In the genomic region with DNA sequence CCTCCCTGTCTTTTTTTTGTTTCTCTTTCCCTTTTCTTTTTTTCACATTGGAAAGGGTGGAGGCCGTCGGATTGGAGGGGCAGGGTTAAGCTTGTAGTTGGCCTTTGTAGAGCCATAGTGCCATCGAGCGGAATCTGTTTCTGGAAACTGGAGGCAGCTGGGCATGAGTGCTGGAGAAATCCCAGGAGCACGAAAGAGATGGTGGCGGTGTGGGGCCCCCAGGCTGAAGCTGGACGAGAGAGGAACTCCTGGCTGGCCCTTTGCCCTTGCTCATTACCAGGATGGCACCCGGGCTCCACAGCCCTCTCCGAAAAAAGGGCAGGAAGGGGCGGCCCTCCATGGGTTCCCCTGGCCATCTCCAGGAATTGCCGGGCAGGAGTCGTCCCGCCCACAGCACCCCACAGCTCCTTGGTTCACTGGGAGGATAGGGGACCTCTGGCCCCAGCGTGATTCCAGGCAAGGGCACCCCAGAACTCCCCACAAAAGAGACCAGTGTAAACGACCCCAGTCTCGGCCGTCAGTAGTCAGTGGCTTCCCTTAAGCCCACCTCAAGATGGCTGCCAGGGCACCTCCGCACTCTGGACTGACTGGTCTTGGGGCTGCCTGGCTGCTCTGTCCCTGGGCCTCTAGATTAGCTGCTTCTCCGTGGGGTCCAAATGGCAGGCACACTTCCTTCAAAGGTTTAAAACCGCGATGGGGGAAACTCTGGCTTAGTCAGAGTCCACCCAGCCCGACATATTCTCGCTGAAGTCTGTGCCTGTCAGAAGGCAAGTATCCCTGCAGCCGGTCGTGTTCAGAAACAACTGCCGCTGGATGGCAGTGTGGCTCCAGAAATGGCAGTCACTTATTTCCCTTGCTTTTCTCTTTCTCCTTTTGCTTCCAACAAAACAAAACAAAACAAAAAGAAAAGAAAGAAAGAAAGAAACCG, we compare ENCODE assay signal across 8 cellular contexts.
DNase-seq lines count a peak whose midpoint lies in the region; ATAC-seq, FAIRE-seq and TF ChIP-seq lines count a peak whose summit lies in the region.

No MANE protein-coding gene starts in this region.

- no peaks in the 10 kb centered on the region for H3K36me3 ChIP-seq in liver (ENCODE audit: control insufficient read depth in 4 of 4, insufficient read depth in 3 of 4, low read depth in 1 of 4, low read length in 3 of 4)

- DNase-seq in NCI-H1048 (lab: John Stamatoyannopoulos, UW) (peak; percentile 0), DMS153 treated with DMSO at 0.1 percent for 48 hours (lab: John Stamatoyannopoulos, UW; ENCODE audit: unreplicated experiment) (no peak)
- DNase-seq in activated CD4-positive, alpha-beta T cell treated with anti-CD3 and anti-CD28 coated beads for 48 hours: peak; percentile 63
- peak in 2 of 3 experiments; percentile 14 to 37 for DNase-seq in stimulated activated CD4-positive, alpha-beta T cell treated with anti-CD3 and anti-CD28 coated beads, TNF-alpha, amount 100 ng/mL, for 24 hours (ENCODE audit: low read depth in 3 of 3)

- peak; percentile 33 for FAIRE-seq in colon (lab: Jason Lieb, UNC)

- no peaks in the 10 kb centered on the region for H3K27me3 ChIP-seq in liver (ENCODE audit: control insufficient read depth in 4 of 4, insufficient read depth in 4 of 4, low read length in 3 of 4)

- 29% methylated on average over 27 of the region's 27 CpGs for WGBS in liver

- H3K9ac ChIP-seq in liver (ENCODE audit: low read depth in 1 of 2, low read length in 2 of 2): peak overlapping the region; percentile 33 to 36

- H3K27ac ChIP-seq in liver (ENCODE audit: low read depth in 1 of 2, low read length in 2 of 2): peak overlapping the region; percentile 56 to 88

- H3K4me3 ChIP-seq in liver (ENCODE audit: low read depth in 1 of 3, low read length in 3 of 3): peak overlapping the region; percentile 51 to 97 (median 88)

- peak; percentile 76 to 90 for TF ChIP-seq RAD21 in liver (IDR thresholded peaks at IDR 0.05)

- TF ChIP-seq CTCF in liver (IDR thresholded peaks at IDR 0.05; ENCODE audit: low read depth, low read length, missing input control): peak; percentile 70

- H3K4me1 ChIP-seq in liver (ENCODE audit: control insufficient read depth in 4 of 4, insufficient read depth in 4 of 4, low read length in 3 of 4): peaks cover 0 to 27% (median 15%) of the 10 kb centered on the region in 4 donors

- H3K9me3 ChIP-seq in liver (ENCODE audit: control insufficient read depth in 4 of 4, low read length in 3 of 4): no peaks in the 10 kb centered on the region

- ATAC-seq in GM18867 (IDR thresholded peaks at IDR 0.05; ENCODE audit: unreplicated experiment) (peak; percentile 68), HG02678 (IDR thresholded peaks at IDR 0.05; ENCODE audit: unreplicated experiment) (no peak)

TF ChIP-seq in liver, 16 proteins besides CTCF, POLR2A, EP300 and RAD21:
- TF ChIP-seq SP1 (IDR thresholded peaks at IDR 0.05): no peak
- TF ChIP-seq YY1 (IDR thresholded peaks at IDR 0.05): peak; percentile 92
TF ChIP-seq in liver: peak in this region for 1.
